12 cellular contexts compared by ENCODE assay signal in genomic region chr10:8444630-8445029, GRCh38.
A peak's percentile ranks its signal among the peaks of the same experiment; 100 is the strongest.
DNase-seq lines count a peak whose midpoint lies in the region; ATAC-seq and TF ChIP-seq lines count a peak whose summit lies in the region.
"Had no signal": no experiment of that assay in that cellular context is flagged by ENCODE, and none has a peak within 500 bp of the region (broad histone marks: within the 10 kb centered on the region; RNA-seq: fewer than 3 reads in every experiment).

No MANE protein-coding gene starts in this region.

- POLR2A ChIA-PET in activated CD4-positive, alpha-beta T cell treated with anti-CD3 and anti-CD28 coated beads for 36 hours (lab: Charles Lee) = no interaction called here

- DNase-seq in DMS 273 (lab: John Stamatoyannopoulos, UW; ENCODE audit: unreplicated experiment) (peak; percentile 0), DMS 273 treated with DMSO at 0.1 percent for 48 hours (lab: John Stamatoyannopoulos, UW) (no peak), fibroblast of villous mesenchyme (ENCODE audit: low read depth) (peak; percentile 22), osteoblast (ENCODE audit: insufficient read length, low spot score, missing footprints) (no peak), osteocyte (ENCODE audit: extremely low spot score, unreplicated experiment) (no peak)
- peak; percentile 54 for DNase-seq in activated CD4-positive, alpha-beta T cell treated with anti-CD3 and anti-CD28 coated beads for 36 hours
- DNase-seq in stimulated activated CD8-positive, alpha-beta memory T cell treated with anti-CD3 and anti-CD28 coated beads, Interleukin-4, amount 100 ng/mL, for 24 hours (ENCODE audit: low read depth) = peak; percentile 26
- DNase-seq: naive B cell had no signal

- no peak overlapping the region for H2AFZ ChIP-seq in osteoblast (ENCODE audit: low read length)

- no peaks in the 10 kb centered on the region for H4K20me1 ChIP-seq in osteoblast (ENCODE audit: insufficient read depth, low read length)

- no peaks in the 10 kb centered on the region for H3K4me1 ChIP-seq in osteoblast (ENCODE audit: insufficient read depth, low read length)

- peak; percentile 77 for ATAC-seq in activated CD4-positive, alpha-beta T cell treated with anti-CD3 and anti-CD28 coated beads for 36 hours
- no peak for ATAC-seq in GM21576 (IDR thresholded peaks at IDR 0.05; ENCODE audit: unreplicated experiment)

- no peaks in the 10 kb centered on the region for H3K9me3 Mint-ChIP-seq in activated CD4-positive, alpha-beta T cell treated with anti-CD3 and anti-CD28 coated beads for 36 hours (ENCODE audit: low read depth)
- H3K9me3 Mint-ChIP-seq in osteocyte (ENCODE audit: unreplicated experiment) = peaks cover 2% of the 10 kb centered on the region
- H3K9me3 Mint-ChIP-seq: naive B cell had no signal

- H3K4me3 Mint-ChIP-seq in activated CD4-positive, alpha-beta T cell treated with anti-CD3 and anti-CD28 coated beads for 36 hours = no peak overlapping the region
- H3K4me3 Mint-ChIP-seq in osteocyte (ENCODE audit: unreplicated experiment) = no peak overlapping the region
- H3K4me3 Mint-ChIP-seq: naive B cell had no signal

- no peak overlapping the region for H3K4me2 ChIP-seq in osteoblast (ENCODE audit: insufficient read depth, low read length)

- H3K27ac Mint-ChIP-seq in activated CD4-positive, alpha-beta T cell treated with anti-CD3 and anti-CD28 coated beads for 36 hours = no peak overlapping the region
- H3K27ac Mint-ChIP-seq in osteocyte (ENCODE audit: unreplicated experiment) = no peak overlapping the region

- H3K27me3 Mint-ChIP-seq in activated CD4-positive, alpha-beta T cell treated with anti-CD3 and anti-CD28 coated beads for 36 hours = no peaks in the 10 kb centered on the region
- no peaks in the 10 kb centered on the region for H3K27me3 Mint-ChIP-seq in osteocyte (ENCODE audit: unreplicated experiment)

- no peaks in the 10 kb centered on the region for H3K36me3 Mint-ChIP-seq in activated CD4-positive, alpha-beta T cell treated with anti-CD3 and anti-CD28 coated beads for 36 hours (ENCODE audit: low read depth)
- H3K36me3 Mint-ChIP-seq in osteocyte (ENCODE audit: unreplicated experiment) = no peaks in the 10 kb centered on the region
- H3K36me3 Mint-ChIP-seq: naive B cell had no signal

- H3K9me3 ChIP-seq in osteoblast (ENCODE audit: low read depth, low read length) = no peaks in the 10 kb centered on the region
- H3K9me3 ChIP-seq: thoracic aorta had no signal

- no peaks in the 10 kb centered on the region for H3K27me3 ChIP-seq in osteoblast (ENCODE audit: insufficient read depth, low read length)

- H3K4me3 ChIP-seq in fibroblast of villous mesenchyme (ENCODE audit: low read depth, low read length) (no peak overlapping the region), osteoblast (ENCODE audit: insufficient read depth, low read length) (no peak overlapping the region)
- H3K4me3 ChIP-seq: thoracic aorta had no signal

- H3K27ac ChIP-seq in osteoblast (ENCODE audit: low read depth, low read length) = no peak overlapping the region
- H3K27ac ChIP-seq: 22Rv1, epithelial cell of prostate, thoracic aorta had no signal

- peak; percentile 36 for TF ChIP-seq CTCF in fibroblast of villous mesenchyme (IDR thresholded peaks at IDR 0.05; ENCODE audit: insufficient read depth, low read depth, low read length)
- TF ChIP-seq CTCF in osteoblast (IDR thresholded peaks at IDR 0.05; ENCODE audit: extremely low read depth, low read depth, low read length) = no peak
- no peak for TF ChIP-seq CTCF in osteocyte (IDR thresholded peaks at IDR 0.05)

- no peaks in the 10 kb centered on the region for H3K79me2 ChIP-seq in osteoblast (ENCODE audit: insufficient read depth, low read length)

- intact Hi-C loops in activated CD4-positive, alpha-beta T cell treated with anti-CD3 and anti-CD28 coated beads for 36 hours (cut with DNase I, micrococcal nuclease) = no loop called here

- CTCF ChIA-PET in activated CD4-positive, alpha-beta T cell treated with anti-CD3 and anti-CD28 coated beads for 36 hours (lab: Charles Lee) = interaction anchor here (0.7 to 0.9 kb wide), 2 partner anchors 12 to 384 kb away, joined by 3 to 4 read pairs; no protein-coding TSS in a partner anchor

- peaks cover 4% of the 10 kb centered on the region for H3K4me1 Mint-ChIP-seq in activated CD4-positive, alpha-beta T cell treated with anti-CD3 and anti-CD28 coated beads for 36 hours
- H3K4me1 Mint-ChIP-seq in osteocyte (ENCODE audit: unreplicated experiment) = no peaks in the 10 kb centered on the region

- no peaks in the 10 kb centered on the region for H3K36me3 ChIP-seq in osteoblast (ENCODE audit: insufficient read depth, low read length)
- H3K36me3 ChIP-seq: thoracic aorta had no signal

Comparison
In these comparisons a context has a peak if more than half of its experiments do, and no peak if none do; other contexts are left out.
1. DNase-seq: peak in DMS 273 (single experiment), activated CD4-positive, alpha-beta T cell treated with anti-CD3 and anti-CD28 coated beads for 36 hours (single experiment), fibroblast of villous mesenchyme (single experiment) and stimulated activated CD8-positive, alpha-beta memory T cell treated with anti-CD3 and anti-CD28 coated beads, Interleukin-4, amount 100 ng/mL, for 24 hours (single experiment); none in DMS 273 treated with DMSO at 0.1 percent for 48 hours (single experiment), osteoblast (single experiment) and osteocyte (single experiment).